ENCODE assay signal across 8 cellular contexts in the genomic region with DNA sequence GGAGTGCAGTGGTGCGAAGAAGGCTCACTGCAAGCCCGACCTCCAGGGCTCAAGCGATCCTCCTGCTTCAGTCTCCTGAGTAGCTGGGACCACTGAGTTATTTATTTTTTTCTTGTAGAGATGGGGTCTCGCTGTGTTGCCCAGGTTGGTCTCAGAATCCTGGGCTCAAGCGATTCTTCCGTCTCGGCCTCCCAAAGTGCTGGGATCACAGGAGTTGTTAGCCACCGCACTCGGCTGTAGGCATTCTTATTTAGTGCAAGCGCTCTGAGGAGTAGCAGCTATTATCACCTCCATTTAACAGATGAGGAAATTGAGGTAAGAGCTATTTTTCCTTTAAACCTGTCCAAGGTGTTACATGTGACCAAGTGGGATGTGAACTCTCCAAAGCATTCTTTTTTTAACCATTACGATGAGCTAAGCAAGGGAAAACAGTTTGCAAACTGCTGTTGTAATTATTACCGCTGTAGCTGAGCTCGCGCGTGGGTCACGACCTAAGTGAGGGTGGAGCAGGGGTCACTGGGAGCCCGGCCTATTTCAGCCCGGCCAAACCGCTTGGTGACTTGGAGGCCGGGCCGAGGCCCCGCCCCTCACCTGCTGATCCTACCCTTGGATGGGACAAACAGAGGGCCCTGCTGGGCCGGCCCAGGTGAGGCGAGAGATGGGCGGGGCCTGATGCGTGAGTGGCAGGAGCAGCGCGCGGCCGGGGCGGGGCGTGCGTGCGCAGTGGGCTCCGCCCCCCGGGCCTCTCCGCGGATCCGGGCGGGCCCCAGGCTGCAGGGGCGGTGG. TPM values are rescaled to one million over a fixed set of nuclear protein-coding genes. Genes with fewer than 3 reads are reported as not detected.
A peak's percentile ranks its signal among the peaks of the same experiment; 100 is the strongest.
DNase-seq lines count a peak whose midpoint lies in the region; ATAC-seq and TF ChIP-seq lines count a peak whose summit lies in the region.

No MANE protein-coding gene starts in this region.

- no TSS peak for BruUV-seq in mammary epithelial cell (replicated peaks; lab: Mats Ljungman, UMichigan)

- peak overlapping the region; percentile 58 for H3K4me2 ChIP-seq in mammary epithelial cell (ENCODE audit: insufficient read depth, low read depth, low read length)

- peak overlapping the region in 1 of 3 experiments; percentile 76 for H3K4me3 ChIP-seq in mammary epithelial cell (replicated peaks in 1 of 3; ENCODE audit: insufficient read depth in 1 of 3, low read depth in 2 of 3, low read length in 3 of 3)
- H3K4me3 ChIP-seq in skin epidermis: peak overlapping the region in 6 of 7 experiments; percentile 18 to 87 (median 52)

- H2AFZ ChIP-seq in mammary epithelial cell (ENCODE audit: low read depth, low read length): peak overlapping the region; percentile 77

- no peak for TF ChIP-seq CTCF in WTC11 (IDR thresholded peaks at IDR 0.05)
- TF ChIP-seq CTCF in mammary epithelial cell (conservative IDR thresholded peaks at IDR 0.05 in 1 of 2, IDR thresholded peaks at IDR 0.05 in 1 of 2; ENCODE audit: extremely low read depth in 1 of 2, insufficient read depth in 1 of 2, low read depth in 1 of 2, low read length in 2 of 2): no peak

- H3K4me1 ChIP-seq in mammary epithelial cell (ENCODE audit: insufficient read depth, low read length): peaks cover 28% of the 10 kb centered on the region

- no peaks in the 10 kb centered on the region for H3K9me3 ChIP-seq in mammary epithelial cell (replicated peaks; ENCODE audit: insufficient read depth, low read length)

- no peaks in the 10 kb centered on the region for H3K27me3 ChIP-seq in mammary epithelial cell (ENCODE audit: insufficient read depth, low read length)

- intact Hi-C loops in mammary epithelial cell (cut with micrococcal nuclease): no loop called here

- peak overlapping the region; percentile 29 for H3K9ac ChIP-seq in mammary epithelial cell (ENCODE audit: insufficient read depth, low read length)

- peak overlapping the region; percentile 65 for H3K4me3 Mint-ChIP-seq in WTC11

- no peaks in the 10 kb centered on the region for H3K79me2 ChIP-seq in mammary epithelial cell (ENCODE audit: insufficient read depth, low read length)

- CTCF ChIA-PET in WTC11 (lab: Charles Lee): interaction anchor here (0.5 to 2.5 kb wide), 6 partner anchors 10 to 173 kb away, joined by 4 to 21 read pairs (median 6); a partner anchor contains a TSS
- CTCF ChIA-PET in mammary epithelial cell (lab: Charles Lee; ENCODE audit: low non-redundant PET): no interaction called here

- peaks cover 20% of the 10 kb centered on the region for H3K4me1 Mint-ChIP-seq in WTC11

- H3K27ac ChIP-seq in mammary epithelial cell (ENCODE audit: insufficient read depth, low read depth, low read length): peak overlapping the region; percentile 51
- H3K27ac ChIP-seq in skin epidermis: peak overlapping the region in 16 of 21 experiments; percentile 23 to 86 (median 71)

- no peaks in the 10 kb centered on the region for H3K9me3 Mint-ChIP-seq in WTC11

- H3K27me3 Mint-ChIP-seq in WTC11 (ENCODE audit: low read depth): peaks cover 65% of the 10 kb centered on the region

- dilution Hi-C loops in mammary epithelial cell (cut with HindIII; ENCODE audit: low sequenced_read_pairs): loop anchor here (5.0 kb wide), 1 partner anchor 60 kb away; no protein-coding TSS in a partner anchor

- no peak overlapping the region for H3K27ac Mint-ChIP-seq in WTC11

- DNase-seq in NCI-H2107 treated with DMSO at 0.1 percent for 48 hours (lab: John Stamatoyannopoulos, UW; ENCODE audit: unreplicated experiment) (peak; percentile 13), WTC11 (ENCODE audit: low spot score) (peak; percentile 99), mammary epithelial cell (peak; percentile 89), iPS-NIHi7 (ENCODE audit: extremely low spot score) (peak; percentile 97), OCI-M2 (lab: John Stamatoyannopoulos, UW; ENCODE audit: unreplicated experiment) (no peak)

- no peaks in the 10 kb centered on the region for H3K36me3 ChIP-seq in mammary epithelial cell (ENCODE audit: insufficient read depth, low read length)

- in situ Hi-C loops in mammary epithelial cell (cut with MboI; ENCODE audit: low sequenced_read_pairs in 2 of 2): no loop called here

- H3K36me3 Mint-ChIP-seq in WTC11: no peaks in the 10 kb centered on the region

- POLR2A ChIA-PET in WTC11 (lab: Charles Lee): no interaction called here

- 30% methylated on average over 31 of the region's 41 CpGs for WGBS in mammary epithelial cell (ENCODE audit: low coverage, missing lambda C conversion rate)

- peak; percentile 91 for ATAC-seq in GM18498 (IDR thresholded peaks at IDR 0.05; ENCODE audit: unreplicated experiment)
- ATAC-seq in HG02938 (IDR thresholded peaks at IDR 0.05; ENCODE audit: unreplicated experiment): peak; percentile 79
- ATAC-seq in WTC11: peak; percentile 90

- no peaks in the 10 kb centered on the region for H4K20me1 ChIP-seq in mammary epithelial cell (ENCODE audit: insufficient read depth, low read length)

TF ChIP-seq in WTC11, 78 proteins besides CTCF, POLR2A, EP300 and RAD21 (continues in another document):
- TF ChIP-seq ZNF138 (CRISPR knock-in tag; conservative IDR thresholded peaks at IDR 0.05) (no peak), GTF2I (CRISPR knock-in tag; conservative IDR thresholded peaks at IDR 0.05) (peak; percentile 65; the same call in 1 of the 2 replicates), SMAD3 (CRISPR knock-in tag; IDR thresholded peaks at IDR 0.05; ENCODE audit: borderline replicate concordance) (no peak), NR1H2 (CRISPR knock-in tag; IDR thresholded peaks at IDR 0.05) (no peak), ZNF121 (CRISPR knock-in tag; IDR thresholded peaks at IDR 0.05) (peak; percentile 61; the same call in 1 of the 2 replicates), MXD4 (CRISPR knock-in tag; IDR thresholded peaks at IDR 0.05; ENCODE audit: borderline replicate concordance) (no peak)
- TF ChIP-seq, protein P1, sequence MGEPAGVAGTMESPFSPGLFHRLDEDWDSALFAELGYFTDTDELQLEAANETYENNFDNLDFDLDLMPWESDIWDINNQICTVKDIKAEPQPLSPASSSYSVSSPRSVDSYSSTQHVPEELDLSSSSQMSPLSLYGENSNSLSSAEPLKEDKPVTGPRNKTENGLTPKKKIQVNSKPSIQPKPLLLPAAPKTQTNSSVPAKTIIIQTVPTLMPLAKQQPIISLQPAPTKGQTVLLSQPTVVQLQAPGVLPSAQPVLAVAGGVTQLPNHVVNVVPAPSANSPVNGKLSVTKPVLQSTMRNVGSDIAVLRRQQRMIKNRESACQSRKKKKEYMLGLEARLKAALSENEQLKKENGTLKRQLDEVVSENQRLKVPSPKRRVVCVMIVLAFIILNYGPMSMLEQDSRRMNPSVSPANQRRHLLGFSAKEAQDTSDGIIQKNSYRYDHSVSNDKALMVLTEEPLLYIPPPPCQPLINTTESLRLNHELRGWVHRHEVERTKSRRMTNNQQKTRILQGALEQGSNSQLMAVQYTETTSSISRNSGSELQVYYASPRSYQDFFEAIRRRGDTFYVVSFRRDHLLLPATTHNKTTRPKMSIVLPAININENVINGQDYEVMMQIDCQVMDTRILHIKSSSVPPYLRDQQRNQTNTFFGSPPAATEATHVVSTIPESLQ (CRISPR knock-in tag; IDR thresholded peaks at IDR 0.05): no peak
- TF ChIP-seq, protein P2, sequence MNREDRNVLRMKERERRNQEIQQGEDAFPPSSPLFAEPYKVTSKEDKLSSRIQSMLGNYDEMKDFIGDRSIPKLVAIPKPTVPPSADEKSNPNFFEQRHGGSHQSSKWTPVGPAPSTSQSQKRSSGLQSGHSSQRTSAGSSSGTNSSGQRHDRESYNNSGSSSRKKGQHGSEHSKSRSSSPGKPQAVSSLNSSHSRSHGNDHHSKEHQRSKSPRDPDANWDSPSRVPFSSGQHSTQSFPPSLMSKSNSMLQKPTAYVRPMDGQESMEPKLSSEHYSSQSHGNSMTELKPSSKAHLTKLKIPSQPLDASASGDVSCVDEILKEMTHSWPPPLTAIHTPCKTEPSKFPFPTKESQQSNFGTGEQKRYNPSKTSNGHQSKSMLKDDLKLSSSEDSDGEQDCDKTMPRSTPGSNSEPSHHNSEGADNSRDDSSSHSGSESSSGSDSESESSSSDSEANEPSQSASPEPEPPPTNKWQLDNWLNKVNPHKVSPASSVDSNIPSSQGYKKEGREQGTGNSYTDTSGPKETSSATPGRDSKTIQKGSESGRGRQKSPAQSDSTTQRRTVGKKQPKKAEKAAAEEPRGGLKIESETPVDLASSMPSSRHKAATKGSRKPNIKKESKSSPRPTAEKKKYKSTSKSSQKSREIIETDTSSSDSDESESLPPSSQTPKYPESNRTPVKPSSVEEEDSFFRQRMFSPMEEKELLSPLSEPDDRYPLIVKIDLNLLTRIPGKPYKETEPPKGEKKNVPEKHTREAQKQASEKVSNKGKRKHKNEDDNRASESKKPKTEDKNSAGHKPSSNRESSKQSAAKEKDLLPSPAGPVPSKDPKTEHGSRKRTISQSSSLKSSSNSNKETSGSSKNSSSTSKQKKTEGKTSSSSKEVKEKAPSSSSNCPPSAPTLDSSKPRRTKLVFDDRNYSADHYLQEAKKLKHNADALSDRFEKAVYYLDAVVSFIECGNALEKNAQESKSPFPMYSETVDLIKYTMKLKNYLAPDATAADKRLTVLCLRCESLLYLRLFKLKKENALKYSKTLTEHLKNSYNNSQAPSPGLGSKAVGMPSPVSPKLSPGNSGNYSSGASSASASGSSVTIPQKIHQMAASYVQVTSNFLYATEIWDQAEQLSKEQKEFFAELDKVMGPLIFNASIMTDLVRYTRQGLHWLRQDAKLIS (CRISPR knock-in tag; IDR thresholded peaks at IDR 0.05; ENCODE audit: borderline replicate concordance): no peak
- TF ChIP-seq, protein P3, sequence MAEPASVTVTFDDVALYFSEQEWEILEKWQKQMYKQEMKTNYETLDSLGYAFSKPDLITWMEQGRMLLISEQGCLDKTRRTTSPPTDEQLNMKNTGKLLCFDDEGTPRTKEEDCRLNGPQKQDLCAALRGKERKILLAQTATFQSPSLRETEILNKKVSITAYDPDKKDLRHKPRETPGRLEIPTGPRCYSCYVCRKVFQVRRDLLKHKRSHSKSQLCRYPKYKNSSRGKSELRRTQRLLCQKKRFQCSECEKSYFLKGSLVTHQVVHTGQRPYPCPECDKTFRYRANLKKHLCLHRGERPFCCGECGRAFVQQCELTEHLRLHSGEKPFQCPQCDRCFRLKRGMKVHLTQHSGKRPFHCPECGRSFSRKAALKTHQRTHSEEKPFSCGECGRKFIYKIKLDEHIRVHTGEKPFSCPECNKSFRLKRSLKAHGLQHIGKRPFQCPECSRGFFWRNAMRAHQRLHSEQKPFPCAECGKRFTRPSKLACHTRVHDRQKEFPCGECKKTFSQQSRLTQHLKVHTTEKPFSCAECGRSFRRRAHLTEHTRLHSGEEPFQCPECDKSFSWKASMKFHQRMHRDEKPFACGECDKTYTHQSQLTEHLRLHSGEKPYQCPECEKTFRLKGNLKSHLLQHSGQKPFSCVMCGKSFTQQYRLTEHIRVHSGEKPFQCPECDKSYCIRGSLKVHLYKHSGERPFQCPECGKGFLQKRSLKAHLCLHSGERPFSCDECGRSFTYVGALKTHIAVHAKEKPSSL (CRISPR knock-in tag; conservative IDR thresholded peaks at IDR 0.05): no peak

RNA-seq across cellular contexts. Expression of a gene that starts 0.4 kb away (rescaled TPM):
- 4.1 to 5.8 TPM (median 5.4 TPM) in 3 replicates for total RNA-seq in WTC11 (2021)
- total RNA-seq in mammary epithelial cell: 10 to 100 TPM; 11.7 to 18.7 TPM
- polyA plus RNA-seq in mammary epithelial cell: 10.5 TPM
- 25.8 TPM for polyA minus RNA-seq in mammary epithelial cell

RNA-seq across cellular contexts. Expression of a gene that starts 10.8 kb away (rescaled TPM):
- not detected in 3 replicates for total RNA-seq in WTC11 (2021)
- not detected for total RNA-seq in mammary epithelial cell
- not detected for polyA plus RNA-seq in mammary epithelial cell
- not detected for polyA minus RNA-seq in mammary epithelial cell
